In the genomic region with DNA sequence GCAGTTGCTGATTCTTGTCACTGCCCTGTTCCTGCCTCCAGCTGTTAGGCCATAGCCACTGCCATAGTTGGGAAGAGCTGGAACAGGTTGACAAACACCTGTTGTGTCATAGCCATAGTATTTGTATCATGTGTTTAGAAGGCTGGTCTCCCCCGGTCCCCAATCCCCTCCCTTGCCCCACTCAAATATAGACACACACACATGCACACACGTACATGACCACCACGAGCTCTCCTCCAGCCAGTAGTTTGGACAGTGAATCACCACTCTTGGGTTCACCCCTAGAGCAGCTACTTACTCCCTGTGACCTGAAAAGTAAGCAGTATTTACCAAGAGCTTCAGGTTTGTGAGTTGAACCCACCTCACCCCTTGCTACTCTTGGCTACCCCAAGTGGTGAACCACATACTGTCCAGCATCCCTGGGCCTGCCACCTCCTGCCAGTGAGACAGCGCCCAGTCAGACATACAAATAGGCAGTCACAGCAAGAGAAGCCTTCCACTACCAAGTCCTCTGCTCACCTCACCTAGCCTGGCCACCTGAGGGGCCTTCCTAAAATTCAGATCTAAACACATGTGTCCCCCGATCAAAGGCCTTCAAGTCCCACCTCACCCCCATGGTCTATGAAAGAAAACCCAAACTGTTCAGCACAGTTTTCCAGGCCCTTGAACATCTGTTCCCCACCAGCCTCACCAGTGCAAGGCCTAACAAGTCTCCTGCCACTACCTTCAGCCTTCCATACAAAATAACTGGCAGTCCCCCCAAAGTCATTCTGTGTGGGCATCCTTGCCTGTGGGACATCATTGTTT, we compare ENCODE assay signal across 8 cellular contexts. TPM values are rescaled to one million over a fixed set of nuclear protein-coding genes. Genes with fewer than 3 reads are reported as not detected.
DNase-seq lines count a peak whose midpoint lies in the region; ATAC-seq and TF ChIP-seq lines count a peak whose summit lies in the region.

No MANE protein-coding gene starts in this region.

- H3K4me3 Mint-ChIP-seq in CD4-positive, alpha-beta T cell, result peak overlapping the region; percentile 83
- H3K4me3 Mint-ChIP-seq in dendritic cell treated with granulocyte-macrophage colony-stimulating factor and Interleukin-4, amounts not matched to agents 40 ng/mL and 50 ng/mL, for 4 days, result peak overlapping the region; percentile 64

- H2AFZ ChIP-seq in OCI-LY3 (ENCODE audit: low read depth, low read length) (peak overlapping the region; percentile 5; the same call in 1 of the 2 replicates), neuronal stem cell (ENCODE audit: low read length) (no peak overlapping the region)

- no peak overlapping the region for H4K91ac ChIP-seq in neuronal stem cell (ENCODE audit: low read depth, low read length, poor library complexity)

- H2BK5ac ChIP-seq in neuronal stem cell (ENCODE audit: low read length), result peak overlapping the region; percentile 71

- 0 out of 2 replicates have a peak, but pooled peaks cover under 1% of the 10 kb centered on the region for H4K20me1 ChIP-seq in OCI-LY3 (ENCODE audit: insufficient read depth, low read length)

- no peak overlapping the region for H4K8ac ChIP-seq in neuronal stem cell (ENCODE audit: low read depth, low read length)

- no peaks in the 10 kb centered on the region for H3K79me1 ChIP-seq in neuronal stem cell (ENCODE audit: low read depth, low read length)

- no peaks in the 10 kb centered on the region for H3K9me3 Mint-ChIP-seq in CD4-positive, alpha-beta T cell
- H3K9me3 Mint-ChIP-seq in dendritic cell treated with granulocyte-macrophage colony-stimulating factor and Interleukin-4, amounts not matched to agents 40 ng/mL and 50 ng/mL, for 4 days, result no peaks in the 10 kb centered on the region

- POLR2A ChIA-PET in CD4-positive, alpha-beta T cell (lab: Charles Lee), result interaction anchor here (1.0 to 15.0 kb wide), 13 partner anchors 8 to 199 kb away, joined by 3 to 932 read pairs (median 16); partner anchors contain the start of genes C2orf42, MXD1, PCBP1 and SNRPG

- H3K4me3 ChIP-seq in OCI-LY3 (ENCODE audit: low read length), result peak overlapping the region; percentile 28
- H3K4me3 ChIP-seq in neuronal stem cell (ENCODE audit: low read length in 2 of 2), result no peak overlapping the region

- H3K79me2 ChIP-seq in OCI-LY3 (ENCODE audit: low read length), result peaks cover 13% of the 10 kb centered on the region

- H3K9ac ChIP-seq in OCI-LY3 (ENCODE audit: low read length) (peak overlapping the region; percentile 44), neuronal stem cell (ENCODE audit: low read depth, low read length, poor library complexity) (no peak overlapping the region)

- no peaks in the 10 kb centered on the region for H3K27me3 ChIP-seq in CD4-positive, alpha-beta T cell (ENCODE audit: control insufficient read depth, insufficient read depth, low read length)
- H3K27me3 ChIP-seq in OCI-LY3 (ENCODE audit: low read depth, low read length), result no peaks in the 10 kb centered on the region
- H3K27me3 ChIP-seq in neuronal stem cell (ENCODE audit: control insufficient read depth in 3 of 3, insufficient read depth in 3 of 3, low read depth in 1 of 3, low read length in 3 of 3), result no peaks in the 10 kb centered on the region

- TF ChIP-seq CTCF in CD4-positive, alpha-beta T cell (IDR thresholded peaks at IDR 0.05), result no peak
- TF ChIP-seq CTCF in OCI-LY3 (IDR thresholded peaks at IDR 0.05; ENCODE audit: low read depth, low read length), result no peak

- H3K36me3 ChIP-seq in OCI-LY3 (replicated peaks; ENCODE audit: low read depth, low read length) (peaks cover 12% of the 10 kb centered on the region), neuronal stem cell (replicated peaks in 1 of 2; ENCODE audit: control insufficient read depth in 2 of 2, insufficient read depth in 2 of 2, low read length in 2 of 2) (peaks cover 0 to 13% of the 10 kb centered on the region in 2 donors)

- CTCF ChIA-PET in CD4-positive, alpha-beta T cell (lab: Charles Lee), result interaction anchor here (0.8 to 2.8 kb wide), 10 partner anchors 9 to 97 kb away, joined by 3 to 9 read pairs (median 5); partner anchors contain the start of gene C2orf42

- H3K27ac Mint-ChIP-seq in CD4-positive, alpha-beta T cell, result peak overlapping the region; percentile 96
- peak overlapping the region; percentile 94 for H3K27ac Mint-ChIP-seq in dendritic cell treated with granulocyte-macrophage colony-stimulating factor and Interleukin-4, amounts not matched to agents 40 ng/mL and 50 ng/mL, for 4 days

- no peak overlapping the region for H3K4ac ChIP-seq in neuronal stem cell (ENCODE audit: low read length)

- no peaks in the 10 kb centered on the region for H3K27me3 Mint-ChIP-seq in CD4-positive, alpha-beta T cell
- no peaks in the 10 kb centered on the region for H3K27me3 Mint-ChIP-seq in dendritic cell treated with granulocyte-macrophage colony-stimulating factor and Interleukin-4, amounts not matched to agents 40 ng/mL and 50 ng/mL, for 4 days

- DNase-seq in CD4-positive, alpha-beta T cell, result no peak
- no peak for DNase-seq in neuronal stem cell (ENCODE audit: low spot score)
- DNase-seq in NCI-H82 treated with DMSO at 0.1 percent for 48 hours (lab: John Stamatoyannopoulos, UW; ENCODE audit: unreplicated experiment), result no peak
- DNase-seq in HCEC 1CT, result no peak
- no peak for DNase-seq in NCI-H82 (lab: John Stamatoyannopoulos, UW)
- DNase-seq in AG08396 (ENCODE audit: low spot score), result no peak

- no peak overlapping the region for H2BK15ac ChIP-seq in neuronal stem cell (ENCODE audit: low read length)

- H2BK120ac ChIP-seq in neuronal stem cell (ENCODE audit: low read depth, low read length), result no peak overlapping the region

- intact Hi-C loops in CD4-positive, alpha-beta T cell (cut with DNase I, micrococcal nuclease), result loop anchor here in 1 of 2 experiments (2.0 kb wide), 1 partner anchor 14 kb away; no protein-coding TSS in a partner anchor
- intact Hi-C loops in dendritic cell treated with granulocyte-macrophage colony-stimulating factor and Interleukin-4, amounts not matched to agents 40 ng/mL and 50 ng/mL, for 4 days (cut with micrococcal nuclease), result loop anchor here (2.0 kb wide), 1 partner anchor 14 kb away; no protein-coding TSS in a partner anchor

- no peak overlapping the region for H2AK5ac ChIP-seq in neuronal stem cell (ENCODE audit: low read depth, low read length)

- no peak overlapping the region for H3K23ac ChIP-seq in neuronal stem cell (ENCODE audit: low read depth, low read length, poor library complexity)

- ATAC-seq in CD4-positive, alpha-beta T cell (ENCODE audit: poor library complexity), result no peak

- H3K14ac ChIP-seq in neuronal stem cell (ENCODE audit: low read length), result no peak overlapping the region

- H3K36me3 Mint-ChIP-seq in CD4-positive, alpha-beta T cell (ENCODE audit: low read depth), result peaks cover 13% of the 10 kb centered on the region
- peaks cover 19% of the 10 kb centered on the region for H3K36me3 Mint-ChIP-seq in dendritic cell treated with granulocyte-macrophage colony-stimulating factor and Interleukin-4, amounts not matched to agents 40 ng/mL and 50 ng/mL, for 4 days (ENCODE audit: low read depth)

- H3K4me2 ChIP-seq in OCI-LY3 (ENCODE audit: low read length), result peak overlapping the region; percentile 53
- H3K4me2 ChIP-seq in neuronal stem cell (ENCODE audit: insufficient read depth, low read length, poor library complexity, severe bottlenecking), result no peak overlapping the region

- H2BK12ac ChIP-seq in neuronal stem cell (ENCODE audit: low read length), result no peak overlapping the region

- H3K9me3 ChIP-seq in CD4-positive, alpha-beta T cell (ENCODE audit: control insufficient read depth, low read length), result no peaks in the 10 kb centered on the region
- H3K9me3 ChIP-seq in OCI-LY3 (ENCODE audit: insufficient read depth, low read length) (no peaks in the 10 kb centered on the region), neuronal stem cell (replicated peaks in 1 of 2; ENCODE audit: control insufficient read depth in 2 of 2, insufficient read depth in 1 of 2, low read depth in 1 of 2, low read length in 2 of 2) (no peaks in the 10 kb centered on the region)

- no peak overlapping the region for H3K18ac ChIP-seq in neuronal stem cell (ENCODE audit: low read length)

- H3K4me1 Mint-ChIP-seq in CD4-positive, alpha-beta T cell (ENCODE audit: low read depth), result peaks cover 54% of the 10 kb centered on the region
- peaks cover 59% of the 10 kb centered on the region for H3K4me1 Mint-ChIP-seq in dendritic cell treated with granulocyte-macrophage colony-stimulating factor and Interleukin-4, amounts not matched to agents 40 ng/mL and 50 ng/mL, for 4 days (ENCODE audit: low read depth)

- H3K27ac ChIP-seq in CD4-positive, alpha-beta T cell (ENCODE audit: low read depth, low read length), result peak overlapping the region; percentile 80
- peak overlapping the region; percentile 72 for H3K27ac ChIP-seq in OCI-LY3 (ENCODE audit: low read length)
- H3K27ac ChIP-seq in neuronal stem cell (replicated peaks; ENCODE audit: low read length), result no peak overlapping the region

- WGBS in neuronal stem cell (ENCODE audit: extremely low coverage in 2 of 2, insufficient read length in 2 of 2, insufficient replicate concordance in 1 of 2), 2 donors, result no CpG with 5 or more reads among the region's 5 CpGs

- peaks cover 21% of the 10 kb centered on the region for H3K4me1 ChIP-seq in OCI-LY3 (ENCODE audit: low read length)
- H3K4me1 ChIP-seq in neuronal stem cell (ENCODE audit: control insufficient read depth in 2 of 2, insufficient read depth in 1 of 2, low read depth in 1 of 2, low read length in 2 of 2), result peaks cover 3 to 5% of the 10 kb centered on the region in 2 donors

RNA-seq across cellular contexts. Expression of gene PCBP1, which starts 7.1 kb away (rescaled TPM):
- total RNA-seq in CD4-positive, alpha-beta T cell, result 100 to 1,000 TPM; 228 to 233 TPM
- 359 TPM for polyA plus RNA-seq in neuronal stem cell (2013, experiment 1 of 2)
- 357 TPM for polyA plus RNA-seq in neuronal stem cell (2013, experiment 2 of 2)
